Comparison of ENCODE assay signal across 14 cellular contexts in the genomic region with DNA sequence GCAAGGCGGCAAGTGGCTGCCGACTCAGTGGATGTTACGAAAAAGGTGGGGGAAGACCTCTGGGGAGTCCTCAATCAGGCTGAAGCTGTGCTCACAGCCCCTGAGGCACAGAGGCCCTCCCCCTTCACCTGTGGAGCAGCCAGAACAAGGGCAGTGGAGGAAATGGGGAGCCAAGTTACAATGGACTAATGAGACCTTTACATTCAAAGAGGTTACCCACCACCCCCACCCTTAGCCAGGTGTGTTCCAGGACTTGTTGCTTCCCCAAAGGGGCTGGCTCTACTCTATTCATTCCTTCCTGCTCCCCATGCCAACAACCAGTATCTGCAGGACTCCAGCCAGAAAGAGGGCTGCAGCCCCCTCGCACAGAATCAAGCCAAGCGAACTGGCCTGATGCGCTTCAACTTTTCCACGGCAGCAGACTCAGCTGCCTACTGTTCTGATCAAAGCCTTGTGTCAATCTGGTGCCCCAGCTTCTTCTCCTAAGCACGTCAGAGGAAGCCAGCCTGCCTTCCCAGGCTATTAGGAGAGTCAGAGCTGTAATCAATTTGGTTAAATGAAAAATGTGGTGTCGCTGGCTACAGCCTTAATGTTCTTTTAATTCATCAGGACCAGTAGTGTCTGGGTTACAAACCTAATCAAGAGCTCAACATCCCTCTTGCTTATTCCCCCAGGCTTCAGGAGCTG. TPM values are rescaled to one million over a fixed set of nuclear protein-coding genes. Genes with fewer than 3 reads are reported as not detected.
DNase-seq lines count a peak whose midpoint lies in the region; ATAC-seq, FAIRE-seq and TF ChIP-seq lines count a peak whose summit lies in the region.
"Had no signal": no experiment of that assay in that cellular context is flagged by ENCODE, and none has a peak within 500 bp of the region (broad histone marks: within the 10 kb centered on the region; RNA-seq: fewer than 3 reads in every experiment).

No MANE protein-coding gene starts in this region.

- POLR2A ChIA-PET in A549 (lab: Yijun Ruan, JAX), result no interaction called here
- POLR2A ChIA-PET in OCI-LY7 (lab: Charles Lee), result no interaction called here

- intact Hi-C loops in OCI-LY7 (cut with micrococcal nuclease; ENCODE audit: unreplicated experiment), result no loop called here

- peak overlapping the region; percentile 49; the same call in 1 of the 3 replicates for H3K4me2 ChIP-seq in A549
- H3K4me2 ChIP-seq in OCI-LY7 (ENCODE audit: low read length), result no peak overlapping the region

- 83% methylated on average over 9 of the region's 9 CpGs for WGBS in A549 (ENCODE audit: missing lambda C conversion rate)

- no peak for TF ChIP-seq CTCF in A549 (IDR thresholded peaks at IDR 0.05)
- no peak for TF ChIP-seq CTCF in OCI-LY7 (conservative IDR thresholded peaks at IDR 0.05; ENCODE audit: low read length)

- TF ChIP-seq POLR2A in A549 (IDR thresholded peaks at IDR 0.05; ENCODE audit: low read length), result no peak

- no peak overlapping the region; a peak in 1 of 6 replicates for H3K27ac ChIP-seq in A549
- no peak overlapping the region for H3K27ac ChIP-seq in OCI-LY7 (ENCODE audit: low read depth, low read length, poor library complexity, severe bottlenecking)

- H2AFZ ChIP-seq in OCI-LY7 (ENCODE audit: low read length), result no peak overlapping the region

- H3K79me2 ChIP-seq in OCI-LY7 (ENCODE audit: insufficient read depth, low read depth, low read length), result no peaks in the 10 kb centered on the region

- H3K4me3 ChIP-seq in A549 (no peak overlapping the region), H7 (ENCODE audit: insufficient read depth, low read depth, low read length) (no peak overlapping the region), OCI-LY7 (ENCODE audit: low read depth, low read length, poor library complexity, severe bottlenecking) (no peak overlapping the region)
- H3K4me3 ChIP-seq: K562 had no signal

- no peak for TF ChIP-seq EP300 in A549 (IDR thresholded peaks at IDR 0.05)

- no peak for FAIRE-seq in A549 (lab: Jason Lieb, UNC)
- no peak for FAIRE-seq in frontal cortex (lab: Jason Lieb, UNC)

- no peaks in the 10 kb centered on the region for H3K9me2 ChIP-seq in OCI-LY7 (ENCODE audit: insufficient read depth, low read length)

- H3K36me3 ChIP-seq in H7 (replicated peaks; ENCODE audit: control insufficient read depth, insufficient read depth, low read length), result no peaks in the 10 kb centered on the region
- no peaks in the 10 kb centered on the region for H3K36me3 ChIP-seq in OCI-LY7 (ENCODE audit: insufficient read depth, low read length)

- no peak for ATAC-seq in A549
- ATAC-seq in GM19463 (IDR thresholded peaks at IDR 0.05; ENCODE audit: unreplicated experiment), result no peak
- ATAC-seq: HCT116, K562 had no signal

- no peak for TF ChIP-seq RAD21 in A549 (conservative IDR thresholded peaks at IDR 0.05 in 1 of 2, IDR thresholded peaks at IDR 0.05 in 1 of 2)

- BruUV-seq in OCI-LY7 (replicated peaks; lab: Mats Ljungman, UMichigan), result no TSS peak

- H3K4me1 ChIP-seq in A549 (peaks cover 30% of the 10 kb centered on the region), OCI-LY7 (ENCODE audit: insufficient read depth, low read length, poor library complexity, severe bottlenecking) (no peaks in the 10 kb centered on the region)

- DNase-seq in A549 (ENCODE audit: low read depth in 1 of 2, low spot score in 1 of 2) (no peak), H7 (peak; percentile 48), ecto neural progenitor cell (ENCODE audit: low spot score) (peak; percentile 36), mesenteric fat pad (ENCODE audit: low spot score) (peak; percentile 55), OCI-LY7 (ENCODE audit: low spot score) (no peak), frontal cortex (ENCODE audit: low spot score in 2 of 2) (no peak)
- DNase-seq: CD4-positive, CD25-positive, alpha-beta regulatory T cell; NCI-H187 treated with DMSO at 0.1 percent for 48 hours; NCI-H524; RPMI8226; SW 1271 had no signal

- H3K9me3 ChIP-seq in A549, result no peaks in the 10 kb centered on the region
- no peaks in the 10 kb centered on the region for H3K9me3 ChIP-seq in OCI-LY7 (ENCODE audit: low read length)

- no peaks in the 10 kb centered on the region for H4K20me1 ChIP-seq in OCI-LY7 (ENCODE audit: insufficient read depth, low read length)

- H3K27me3 ChIP-seq in H7 (ENCODE audit: control insufficient read depth, insufficient read depth, low read length), result peaks cover 31% of the 10 kb centered on the region

- CTCF ChIA-PET in A549 (lab: Yijun Ruan, JAX) (interaction anchor here (0.6 to 4.5 kb wide), 5 partner anchors 7 to 248 kb away, joined by 3 to 37 read pairs (median 3); no protein-coding TSS in a partner anchor), OCI-LY7 (lab: Charles Lee; ENCODE audit: unreplicated experiment) (no interaction called here)

TF ChIP-seq in A549, 52 proteins besides CTCF, POLR2A, EP300 and RAD21:
- no peak for TF ChIP-seq HEYL (CRISPR knock-in tag; IDR thresholded peaks at IDR 0.05)
- TF ChIP-seq TFCP2L1 (CRISPR knock-in tag; IDR thresholded peaks at IDR 0.05), result no peak
- TF ChIP-seq CBX2 (IDR thresholded peaks at IDR 0.05; ENCODE audit: borderline replicate concordance, low read depth), result no peak
- TF ChIP-seq MAFK (IDR thresholded peaks at IDR 0.05; ENCODE audit: partially characterized antibody), result no peak
- no peak for TF ChIP-seq KDM1A (IDR thresholded peaks at IDR 0.05; ENCODE audit: low read depth)
- TF ChIP-seq, protein P1, sequence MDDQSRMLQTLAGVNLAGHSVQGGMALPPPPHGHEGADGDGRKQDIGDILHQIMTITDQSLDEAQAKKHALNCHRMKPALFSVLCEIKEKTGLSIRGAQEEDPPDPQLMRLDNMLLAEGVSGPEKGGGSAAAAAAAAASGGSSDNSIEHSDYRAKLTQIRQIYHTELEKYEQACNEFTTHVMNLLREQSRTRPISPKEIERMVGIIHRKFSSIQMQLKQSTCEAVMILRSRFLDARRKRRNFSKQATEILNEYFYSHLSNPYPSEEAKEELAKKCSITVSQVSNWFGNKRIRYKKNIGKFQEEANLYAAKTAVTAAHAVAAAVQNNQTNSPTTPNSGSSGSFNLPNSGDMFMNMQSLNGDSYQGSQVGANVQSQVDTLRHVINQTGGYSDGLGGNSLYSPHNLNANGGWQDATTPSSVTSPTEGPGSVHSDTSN (IDR thresholded peaks at IDR 0.05), result no peak
- no peak for TF ChIP-seq CBX8 (IDR thresholded peaks at IDR 0.05)
- TF ChIP-seq ESRRA (IDR thresholded peaks at IDR 0.05; ENCODE audit: borderline replicate concordance, low read length), result no peak
- TF ChIP-seq PHF8 (IDR thresholded peaks at IDR 0.05; ENCODE audit: borderline replicate concordance, low read depth), result no peak
- no peak for TF ChIP-seq NR3C1 (IDR thresholded peaks at IDR 0.05)
- no peak for TF ChIP-seq ZNF302 (CRISPR knock-in tag; IDR thresholded peaks at IDR 0.05)
- TF ChIP-seq EHF (CRISPR knock-in tag; IDR thresholded peaks at IDR 0.05), result no peak
- TF ChIP-seq EHMT2 (IDR thresholded peaks at IDR 0.05; ENCODE audit: low read depth), result no peak
- TF ChIP-seq FOXS1 (CRISPR knock-in tag; IDR thresholded peaks at IDR 0.05), result no peak
- no peak for TF ChIP-seq ZSCAN20 (CRISPR knock-in tag; IDR thresholded peaks at IDR 0.05)
- TF ChIP-seq ZFP36 (IDR thresholded peaks at IDR 0.05; ENCODE audit: borderline replicate concordance, partially characterized antibody), result no peak
- TF ChIP-seq ATOH8 (CRISPR knock-in tag; IDR thresholded peaks at IDR 0.05; ENCODE audit: low read depth), result no peak
- no peak for TF ChIP-seq GATA3 (IDR thresholded peaks at IDR 0.05; ENCODE audit: borderline replicate concordance)
- no peak for TF ChIP-seq CEBPB (IDR thresholded peaks at IDR 0.05)
- TF ChIP-seq HMGXB4 (CRISPR knock-in tag; IDR thresholded peaks at IDR 0.05; ENCODE audit: borderline replicate concordance), result no peak
TF ChIP-seq in A549: peak in this region for 0.

RNA-seq across cellular contexts. Expression of gene SYT2, which starts 1.8 kb away (rescaled TPM):
- 0.03 TPM in 2 replicates for polyA plus RNA-seq in A549 (2011; rRNA removed)
- polyA plus RNA-seq in A549 (2012; cell fraction: cytosol; rRNA removed), result 0.03 TPM in 2 replicates
- polyA plus RNA-seq in A549 (2012; cell fraction: nucleus; rRNA removed), result 0.01 and 0.04 TPM in 2 replicates
- polyA plus RNA-seq in A549 (2017; fragmentation: RNase III; extraction: RNeasy Plus Mini Kit Qiagen cat#74134 plus additional on column Dnase treatment), result 0.01 to 0.04 TPM (median 0.03 TPM) in 3 replicates
- polyA minus RNA-seq in A549 (2011; rRNA and poly(A)+ RNA removed), result 0.08 TPM in 1 of 2 replicates, not detected in the other
- total RNA-seq in H7 (2014; rRNA removed; shearing (Covaris generic)), result 2.8 and 3.6 TPM in 2 replicates
- total RNA-seq in mesenteric fat pad, result not detected
- not detected in 2 replicates for total RNA-seq in OCI-LY7 (2014; rRNA removed; shearing (Covaris generic))
- not detected in 2 replicates for total RNA-seq in OCI-LY7 (2022)
- 0.41 TPM for total RNA-seq in frontal cortex
- total RNA-seq: CD4-positive, CD25-positive, alpha-beta regulatory T cell; K562 had no signal
- polyA plus RNA-seq: K562 had no signal

Comparison
In these comparisons a context has a peak if more than half of its experiments do, and no peak if none do; other contexts are left out.
1. DNase-seq: peak in H7 (single experiment), ecto neural progenitor cell (single experiment) and mesenteric fat pad (single experiment); none in A549 (0 of 2), OCI-LY7 (single experiment) and frontal cortex (0 of 2).